ENCODE assay signal across 1 cellular context in genomic region chr10:80477813-80478212, GRCh38.
TF ChIP-seq lines count a peak whose summit lies in the region.

No MANE protein-coding gene starts in this region.

TF ChIP-seq in GM23338, 12 proteins besides CTCF, POLR2A, EP300 and RAD21 (continued from another document):
- no peak for TF ChIP-seq ZNF462 (CRISPR knock-in tag; IDR thresholded peaks at IDR 0.05)
- no peak for TF ChIP-seq ZNF331 (CRISPR knock-in tag; IDR thresholded peaks at IDR 0.05; ENCODE audit: low read depth)
- TF ChIP-seq EZH2 (IDR thresholded peaks at IDR 0.05; ENCODE audit: low read depth, unreplicated experiment) = no peak
- no peak for TF ChIP-seq NANOG (IDR thresholded peaks at IDR 0.05; ENCODE audit: borderline replicate concordance)
- TF ChIP-seq JUNB (IDR thresholded peaks at IDR 0.05; ENCODE audit: unreplicated experiment) = no peak
- TF ChIP-seq ETS1 (IDR thresholded peaks at IDR 0.05) = no peak
- no peak for TF ChIP-seq CREB1 (CRISPR knock-in tag; IDR thresholded peaks at IDR 0.05; ENCODE audit: low read depth)
- no peak for TF ChIP-seq STAT1 (IDR thresholded peaks at IDR 0.05; ENCODE audit: unreplicated experiment)
- TF ChIP-seq EZH2phosphoT487 (IDR thresholded peaks at IDR 0.05; ENCODE audit: unreplicated experiment) = no peak
- no peak for TF ChIP-seq ZNF114 (CRISPR knock-in tag; IDR thresholded peaks at IDR 0.05)
TF ChIP-seq in GM23338: peak in this region for 0.
